In genomic region chr1:85581802-85582686, GRCh38 we compare ENCODE assay signal across 9 cellular contexts. TPM values are rescaled to one million over a fixed set of nuclear protein-coding genes. Genes with fewer than 3 reads are reported as not detected.
DNase-seq lines count a peak whose midpoint lies in the region; ATAC-seq and TF ChIP-seq lines count a peak whose summit lies in the region.
"Had no signal": no experiment of that assay in that cellular context is flagged by ENCODE, and none has a peak within 500 bp of the region (broad histone marks: within the 10 kb centered on the region; RNA-seq: fewer than 3 reads in every experiment).

No MANE protein-coding gene starts in this region.

- intact Hi-C loops in activated naive CD4-positive, alpha-beta T cell treated with anti-CD3 and anti-CD28 coated beads for 36 hours (cut with micrococcal nuclease), result loop anchor here (1.0 to 2.0 kb wide), 3 partner anchors 274 to 637 kb away; partner anchors contain the start of gene MCOLN2
- intact Hi-C loops in MCF 10A (cut with micrococcal nuclease) (loop anchor here (1.0 to 5.0 kb wide), 7 partner anchors 30 to 274 kb away; no protein-coding TSS in a partner anchor), upper lobe of right lung (cut with DNase I) (no loop called here)

- POLR2A ChIA-PET in MCF 10A (lab: Yijun Ruan, JAX), result interaction anchor here (0.6 to 3.4 kb wide), 31 partner anchors 11 to 1192 kb away, joined by 3 to 44 read pairs (median 4); partner anchors contain the start of genes BCL10, C1orf52, DDAH1 and ZNHIT6

- TF ChIP-seq CTCF in MCF 10A (IDR thresholded peaks at IDR 0.05; ENCODE audit: unreplicated experiment) (peak; percentile 27), upper lobe of right lung (IDR thresholded peaks at IDR 0.05) (peak; percentile 42)

- H3K9me3 Mint-ChIP-seq in activated naive CD4-positive, alpha-beta T cell treated with anti-CD3 and anti-CD28 coated beads for 36 hours, result no peaks in the 10 kb centered on the region
- H3K9me3 Mint-ChIP-seq in activated naive CD4-positive, alpha-beta T cell treated with anti-CD3 and anti-CD28 coated beads, Interleukin-2, amount 10 ng/mL, durations not matched to agents 7 days and 5 days, result no peaks in the 10 kb centered on the region
- H3K9me3 Mint-ChIP-seq in MCF 10A (ENCODE audit: unreplicated experiment), result no peaks in the 10 kb centered on the region
- H3K9me3 Mint-ChIP-seq: central memory CD8-positive, alpha-beta T cell had no signal

- H3K4me1 ChIP-seq in upper lobe of right lung, result peaks cover 37% of the 10 kb centered on the region

- peak overlapping the region; percentile 59 for H3K4me3 ChIP-seq in upper lobe of right lung

- CTCF ChIA-PET in activated naive CD4-positive, alpha-beta T cell treated with anti-CD3 and anti-CD28 coated beads for 36 hours (lab: Charles Lee), result interaction anchor here (0.6 to 2.5 kb wide), 8 partner anchors 10 to 1423 kb away, joined by 3 to 6 read pairs (median 4); partner anchors contain the start of gene DDAH1
- CTCF ChIA-PET in activated naive CD4-positive, alpha-beta T cell treated with anti-CD3 and anti-CD28 coated beads, Interleukin-2, amount 10 ng/mL, durations not matched to agents 7 days and 5 days (lab: Charles Lee), result interaction anchor here (1.0 to 1.8 kb wide), 5 partner anchors 15 to 273 kb away, joined by 3 to 9 read pairs (median 3); no protein-coding TSS in a partner anchor
- CTCF ChIA-PET in MCF 10A (lab: Yijun Ruan, JAX), result interaction anchor here (0.6 to 2.4 kb wide), 44 partner anchors 10 to 848 kb away, joined by 3 to 19 read pairs (median 4); partner anchors contain the start of genes BCL10, DDAH1 and ZNHIT6

- DNase-seq in activated naive CD4-positive, alpha-beta T cell treated with anti-CD3 and anti-CD28 coated beads for 36 hours, result no peak
- DNase-seq in activated naive CD4-positive, alpha-beta T cell treated with anti-CD3 and anti-CD28 coated beads, Interleukin-2, amount 10 ng/mL, durations not matched to agents 7 days and 5 days, result no peak
- DNase-seq in MCF 10A (ENCODE audit: unreplicated experiment) (peak; percentile 75), upper lobe of right lung (peak; percentile 74), NCI-H2081 (lab: John Stamatoyannopoulos, UW) (no peak), CD1c-positive myeloid dendritic cell (ENCODE audit: extremely low spot score) (no peak), T-helper 1 cell (no peak)

- peak; percentile 65 for ATAC-seq in upper lobe of right lung

- H3K27ac ChIP-seq in layer of hippocampus (ENCODE audit: low read depth, low read length), result peak overlapping the region; percentile 92
- H3K27ac ChIP-seq in upper lobe of right lung, result peak overlapping the region; percentile 95

- peaks cover 67% of the 10 kb centered on the region for H3K27me3 Mint-ChIP-seq in activated naive CD4-positive, alpha-beta T cell treated with anti-CD3 and anti-CD28 coated beads for 36 hours (ENCODE audit: low read depth)
- H3K27me3 Mint-ChIP-seq in activated naive CD4-positive, alpha-beta T cell treated with anti-CD3 and anti-CD28 coated beads, Interleukin-2, amount 10 ng/mL, durations not matched to agents 7 days and 5 days, result peaks cover 65% of the 10 kb centered on the region
- no peaks in the 10 kb centered on the region for H3K27me3 Mint-ChIP-seq in MCF 10A (ENCODE audit: insufficient read depth, unreplicated experiment)

- H3K4me1 Mint-ChIP-seq in activated naive CD4-positive, alpha-beta T cell treated with anti-CD3 and anti-CD28 coated beads for 36 hours (ENCODE audit: low read depth), result peaks cover 28% of the 10 kb centered on the region
- H3K4me1 Mint-ChIP-seq in activated naive CD4-positive, alpha-beta T cell treated with anti-CD3 and anti-CD28 coated beads, Interleukin-2, amount 10 ng/mL, durations not matched to agents 7 days and 5 days, result peaks cover 20% of the 10 kb centered on the region
- peaks cover 37% of the 10 kb centered on the region for H3K4me1 Mint-ChIP-seq in MCF 10A (ENCODE audit: insufficient read depth, unreplicated experiment)

- no peaks in the 10 kb centered on the region for H3K36me3 Mint-ChIP-seq in activated naive CD4-positive, alpha-beta T cell treated with anti-CD3 and anti-CD28 coated beads for 36 hours (ENCODE audit: low read depth)
- no peaks in the 10 kb centered on the region for H3K36me3 Mint-ChIP-seq in activated naive CD4-positive, alpha-beta T cell treated with anti-CD3 and anti-CD28 coated beads, Interleukin-2, amount 10 ng/mL, durations not matched to agents 7 days and 5 days
- H3K36me3 Mint-ChIP-seq in MCF 10A (ENCODE audit: insufficient read depth, unreplicated experiment), result peaks cover 71% of the 10 kb centered on the region

- H3K4me3 Mint-ChIP-seq in activated naive CD4-positive, alpha-beta T cell treated with anti-CD3 and anti-CD28 coated beads for 36 hours, result peak overlapping the region; percentile 1
- H3K4me3 Mint-ChIP-seq in activated naive CD4-positive, alpha-beta T cell treated with anti-CD3 and anti-CD28 coated beads, Interleukin-2, amount 10 ng/mL, durations not matched to agents 7 days and 5 days, result no peak overlapping the region
- peak overlapping the region; percentile 94 for H3K4me3 Mint-ChIP-seq in MCF 10A (ENCODE audit: unreplicated experiment)

- peaks cover 21% of the 10 kb centered on the region for H3K36me3 ChIP-seq in upper lobe of right lung

- H3K27me3 ChIP-seq in layer of hippocampus (ENCODE audit: control insufficient read depth, insufficient read depth, low read length) (peaks cover 2% of the 10 kb centered on the region), upper lobe of right lung (no peaks in the 10 kb centered on the region)

- no peaks in the 10 kb centered on the region for H3K9me3 ChIP-seq in upper lobe of right lung

- no peak overlapping the region for H3K27ac Mint-ChIP-seq in activated naive CD4-positive, alpha-beta T cell treated with anti-CD3 and anti-CD28 coated beads for 36 hours
- H3K27ac Mint-ChIP-seq in activated naive CD4-positive, alpha-beta T cell treated with anti-CD3 and anti-CD28 coated beads, Interleukin-2, amount 10 ng/mL, durations not matched to agents 7 days and 5 days, result no peak overlapping the region
- peak overlapping the region; percentile 97 for H3K27ac Mint-ChIP-seq in MCF 10A (ENCODE audit: low read depth, unreplicated experiment)

- TSS peak; percentile 45 for BruUV-seq in MCF 10A (replicated peaks; lab: Mats Ljungman, UMichigan)

RNA-seq across cellular contexts. Expression of gene CCN1, which starts 1.5 kb away (rescaled TPM):
- total RNA-seq in activated naive CD4-positive, alpha-beta T cell treated with anti-CD3 and anti-CD28 coated beads for 36 hours, result not detected
- total RNA-seq in MCF 10A (2022), result 37.3 and 90.2 TPM in 2 replicates
- 120 TPM for total RNA-seq in upper lobe of right lung

Comparison
In these comparisons a context has a peak if more than half of its experiments do, and no peak if none do; other contexts are left out.
1. DNase-seq: peak in MCF 10A (single experiment) and upper lobe of right lung (single experiment); none in activated naive CD4-positive, alpha-beta T cell treated with anti-CD3 and anti-CD28 coated beads for 36 hours (single experiment), activated naive CD4-positive, alpha-beta T cell treated with anti-CD3 and anti-CD28 coated beads, Interleukin-2, amount 10 ng/mL, durations not matched to agents 7 days and 5 days (single experiment), NCI-H2081 (0 of 2), CD1c-positive myeloid dendritic cell (single experiment) and T-helper 1 cell (0 of 5).
2. RNA of gene CCN1, which starts 1.5 kb away (total RNA-seq): 120 TPM in upper lobe of right lung (single experiment) and 37.3 to 90.2 TPM in MCF 10A; not detected in activated naive CD4-positive, alpha-beta T cell treated with anti-CD3 and anti-CD28 coated beads for 36 hours; every median in the first group is over 10 times any median in the second.